21 cellular contexts compared by ENCODE assay signal in the genomic region with DNA sequence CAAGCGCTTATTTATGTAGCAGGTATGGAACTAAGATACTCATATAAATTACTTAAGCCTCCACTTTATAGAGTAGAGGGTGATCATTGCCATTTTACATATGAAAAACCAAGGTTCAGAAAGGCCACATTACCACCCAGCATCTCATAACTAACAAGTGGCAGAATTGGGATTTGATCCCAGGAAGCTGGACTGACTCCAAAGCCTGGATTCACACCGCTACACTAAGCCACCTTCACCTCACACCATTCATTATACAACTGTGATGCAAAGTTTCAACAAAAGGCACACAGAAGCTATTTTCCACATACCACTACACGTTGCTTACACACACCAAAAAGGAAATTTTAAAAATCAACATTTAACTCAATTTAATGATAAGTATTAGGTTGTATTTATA.
DNase-seq lines count a peak whose midpoint lies in the region; TF ChIP-seq lines count a peak whose summit lies in the region.
"Had no signal": no experiment of that assay in that cellular context is flagged by ENCODE, and none has a peak within 500 bp of the region (broad histone marks: within the 10 kb centered on the region; RNA-seq: fewer than 3 reads in every experiment).

No MANE protein-coding gene starts in this region.

- in situ Hi-C loops in G401 (cut with HindIII; ENCODE audit: low sequenced_read_pairs), result no loop called here

- H3K79me2 ChIP-seq in MM.1S (ENCODE audit: low read length), result no peaks in the 10 kb centered on the region

- H3K9ac ChIP-seq in SK-N-MC (ENCODE audit: insufficient read length) (no peak overlapping the region), MM.1S (ENCODE audit: low read length) (no peak overlapping the region)
- H3K9ac ChIP-seq: BLaER1 had no signal

- H4K20me1 ChIP-seq in MM.1S (ENCODE audit: insufficient read depth, low read length), result no peaks in the 10 kb centered on the region
- H4K20me1 ChIP-seq: BLaER1 had no signal

- H3K4me3 ChIP-seq in SK-N-MC, result peak overlapping the region; percentile 17; the same call in 1 of the 2 replicates
- H3K4me3 ChIP-seq in MM.1S (ENCODE audit: low read length), result no peak overlapping the region
- H3K4me3 ChIP-seq: BLaER1, GM12878 had no signal

- no peaks in the 10 kb centered on the region for H3F3A ChIP-seq in MM.1S (ENCODE audit: insufficient read depth, low read length)

- no peak overlapping the region for H2AFZ ChIP-seq in MM.1S (ENCODE audit: low read length)

- H3K27ac ChIP-seq in SK-N-MC (peak overlapping the region; percentile 38; the same call in 1 of the 2 replicates), MM.1S (ENCODE audit: low read length) (no peak overlapping the region)
- H3K27ac ChIP-seq: BLaER1 had no signal

- H3K9me3 ChIP-seq in SK-N-MC (ENCODE audit: low read depth, low read length), result no peaks in the 10 kb centered on the region
- no peaks in the 10 kb centered on the region for H3K9me3 ChIP-seq in MM.1S (replicated peaks; ENCODE audit: insufficient read depth, low read length)
- H3K9me3 ChIP-seq: BE2C, BLaER1 had no signal

- no peaks in the 10 kb centered on the region for H3K27me3 ChIP-seq in MM.1S (replicated peaks; ENCODE audit: insufficient read depth, low read length)
- H3K27me3 ChIP-seq: BE2C, BLaER1 had no signal

- H3K4me1 ChIP-seq in MM.1S (ENCODE audit: low read length), result no peaks in the 10 kb centered on the region
- H3K4me1 ChIP-seq: BE2C had no signal

- H3K4me2 ChIP-seq in MM.1S (ENCODE audit: low read depth, low read length), result no peak overlapping the region
- H3K4me2 ChIP-seq: BLaER1 had no signal

- DNase-seq in G401 (ENCODE audit: low spot score) (peak; percentile 66), SK-N-MC (ENCODE audit: low read depth, low spot score) (no peak), cerebellum (ENCODE audit: low spot score) (peak; percentile 53), hypothalamus (lab: John Stamatoyannopoulos, UW) (no peak), GF-D8 (lab: John Stamatoyannopoulos, UW) (no peak), MM.1S (no peak)
- DNase-seq: 8988T; ACHN; BE2C; CD4-positive, alpha-beta memory T cell; CD4-positive, CD25-positive, alpha-beta regulatory T cell; CD8-positive, alpha-beta memory T cell; COR-L47; DMS 273 treated with DMSO at 0.1 percent for 48 hours; DMS153; DMS53; DMS79; DND-41; EL had no signal

- TF ChIP-seq CTCF in MM.1S (IDR thresholded peaks at IDR 0.05; ENCODE audit: low read length), result no peak

- no peaks in the 10 kb centered on the region for H3K36me3 ChIP-seq in SK-N-MC (ENCODE audit: insufficient read depth, low read length)
- no peaks in the 10 kb centered on the region for H3K36me3 ChIP-seq in MM.1S (replicated peaks; ENCODE audit: insufficient read depth, low read length)
- H3K36me3 ChIP-seq: BE2C, BLaER1 had no signal

- no peaks in the 10 kb centered on the region for H3K9me2 ChIP-seq in MM.1S (replicated peaks; ENCODE audit: insufficient read depth, low read length)

Comparison
In these comparisons a context has a peak if more than half of its experiments do, and no peak if none do; other contexts are left out.
1. DNase-seq: peak in G401 (single experiment) and cerebellum (single experiment); none in SK-N-MC (single experiment), hypothalamus (0 of 51), GF-D8 (single experiment) and MM.1S (single experiment).